In genomic region chr7:125241548-125241947, GRCh38 we compare ENCODE assay signal across 33 cellular contexts.
DNase-seq lines count a peak whose midpoint lies in the region; ATAC-seq and TF ChIP-seq lines count a peak whose summit lies in the region.
"Had no signal": no experiment of that assay in that cellular context is flagged by ENCODE, and none has a peak within 500 bp of the region (broad histone marks: within the 10 kb centered on the region; RNA-seq: fewer than 3 reads in every experiment).

No MANE protein-coding gene starts in this region.

- H3K9me2 ChIP-seq in MM.1S (replicated peaks; ENCODE audit: insufficient read depth, low read length) (no peaks in the 10 kb centered on the region), PC-3 (replicated peaks; ENCODE audit: low read length) (no peaks in the 10 kb centered on the region)

- intact Hi-C loops in PC-3 (cut with micrococcal nuclease): no loop called here

- ATAC-seq in GM18519 (IDR thresholded peaks at IDR 0.05; ENCODE audit: low FRiP score, unreplicated experiment) (peak; percentile 75), HG03159 (IDR thresholded peaks at IDR 0.05; ENCODE audit: unreplicated experiment) (peak; percentile 64), PC-3 (no peak)
- ATAC-seq: activated CD4-positive, alpha-beta T cell treated with anti-CD3 and anti-CD28 coated beads for 36 hours; activated CD8-positive, alpha-beta T cell treated with anti-CD3 and anti-CD28 coated beads, Interleukin-2, amount 10 ng/mL, durations not matched to agents 7 days and 5 days; activated T-helper 17 cell treated with anti-CD3 and anti-CD28 coated beads, Interleukin-2, amount 50 U/mL, for 72 hours; foreskin keratinocyte; heart left ventricle; left lung; stimulated activated naive B cell treated with anti-CD40 and anti-IgM and Interleukin-4, amounts not matched to agents 10 μg/mL and 1 μg/mL and 100 μg/mL, for 72 hours; upper lobe of right lung had no signal

- peaks cover 14% of the 10 kb centered on the region for H3F3A ChIP-seq in MM.1S (ENCODE audit: insufficient read depth, low read length)
- no peaks in the 10 kb centered on the region for H3F3A ChIP-seq in PC-3 (ENCODE audit: low read length, unreplicated experiment)

- peak overlapping the region; percentile 10; the same call in 1 of the 2 replicates for H3K4me3 ChIP-seq in ACC112 (ENCODE audit: low read depth, low read length)
- peak overlapping the region; percentile 3; the same call in 1 of the 2 replicates for H3K4me3 ChIP-seq in MM.1S (ENCODE audit: low read length)
- H3K4me3 ChIP-seq in PC-3 (ENCODE audit: low read length): no peak overlapping the region
- H3K4me3 ChIP-seq: adrenal gland, esophagus squamous epithelium, heart left ventricle, left lung, neural progenitor cell, Peyer's patch, upper lobe of right lung had no signal

- no TSS peak for BruUV-seq in PC-3 (replicated peaks; lab: Mats Ljungman, UMichigan)

- H3K9ac ChIP-seq in MM.1S (ENCODE audit: low read length) (no peak overlapping the region; the same call in 1 of the 2 replicates), PC-3 (ENCODE audit: low read length) (no peak overlapping the region)
- H3K9ac ChIP-seq: neural progenitor cell, parathyroid adenoma had no signal

- POLR2A ChIA-PET in PC-3 (lab: Charles Lee; ENCODE audit: unreplicated experiment): no interaction called here

- H3K4me1 ChIP-seq in ACC112 (ENCODE audit: control insufficient read depth, insufficient read depth, low read length, unreplicated experiment) (no peaks in the 10 kb centered on the region), MM.1S (ENCODE audit: low read length) (peaks cover 53% of the 10 kb centered on the region), PC-3 (ENCODE audit: insufficient read depth, low read length) (no peaks in the 10 kb centered on the region)
- H3K4me1 ChIP-seq: adrenal gland, esophagus squamous epithelium, foreskin keratinocyte, heart left ventricle, left lung, neural progenitor cell, parathyroid adenoma, Peyer's patch, upper lobe of right lung had no signal

- DNase-seq in MM.1S (peak; percentile 83), mucosa of gallbladder (ENCODE audit: low spot score) (no peak), ecto neural progenitor cell (ENCODE audit: low spot score) (no peak), cortex of kidney (lab: John Stamatoyannopoulos, UW) (no peak), PC-3 (no peak)
- DNase-seq: activated CD4-positive, alpha-beta T cell treated with anti-CD3 and anti-CD28 coated beads for 36 hours; activated CD8-positive, alpha-beta T cell treated with anti-CD3 and anti-CD28 coated beads, Interleukin-2, amount 10 ng/mL, durations not matched to agents 7 days and 5 days; activated naive CD4-positive, alpha-beta T cell treated with anti-CD3 and anti-CD28 coated beads, Interleukin-2, amount 10 ng/mL, durations not matched to agents 7 days and 5 days; adrenal gland; CD4-positive, alpha-beta T cell; esophagus squamous epithelium; foreskin keratinocyte; H9; heart left ventricle; islet precursor cell; left lung; mesenchymal stem cell; NCI-H1105; NCI-H187 treated with DMSO at 0.1 percent for 48 hours; NCI-H2171 treated with DMSO at 0.1 percent for 48 hours; NCI-H524 treated with DMSO at 0.1 percent for 48 hours; Peyer's patch; SHP77; small intestine; stimulated activated naive B cell treated with anti-CD40 and anti-IgM and Interleukin-4, amounts not matched to agents 10 μg/mL and 1 μg/mL and 100 μg/mL, for 72 hours; substantia nigra; upper lobe of right lung had no signal

- H3K4me2 ChIP-seq in MM.1S (ENCODE audit: low read depth, low read length) (peak overlapping the region; percentile 50), PC-3 (ENCODE audit: low read length) (no peak overlapping the region)
- H3K4me2 ChIP-seq: neural progenitor cell had no signal

- TF ChIP-seq CTCF in MM.1S (IDR thresholded peaks at IDR 0.05; ENCODE audit: low read length) (no peak), PC-3 (conservative IDR thresholded peaks at IDR 0.05; ENCODE audit: low read depth, low read length) (no peak)

- H3K27ac ChIP-seq in ACC112 (ENCODE audit: low read depth, low read length) (no peak overlapping the region), MM.1S (ENCODE audit: low read length) (peak overlapping the region; percentile 28; the same call in 1 of the 2 replicates), PC-3 (ENCODE audit: low read length) (no peak overlapping the region)
- H3K27ac ChIP-seq: adrenal gland, esophagus squamous epithelium, foreskin keratinocyte, heart left ventricle, left lung, neural progenitor cell, parathyroid adenoma, Peyer's patch, upper lobe of right lung had no signal

- H3K27me3 ChIP-seq in ACC112 (ENCODE audit: insufficient read depth, low read length) (no peaks in the 10 kb centered on the region), MM.1S (replicated peaks; ENCODE audit: insufficient read depth, low read length) (no peaks in the 10 kb centered on the region), PC-3 (ENCODE audit: low read length) (no peaks in the 10 kb centered on the region)
- H3K27me3 ChIP-seq: adrenal gland, esophagus squamous epithelium, foreskin keratinocyte, heart left ventricle, left lung, neural progenitor cell, Peyer's patch, upper lobe of right lung had no signal

- H4K20me1 ChIP-seq in MM.1S (ENCODE audit: insufficient read depth, low read length) (no peaks in the 10 kb centered on the region), PC-3 (ENCODE audit: low read length) (no peaks in the 10 kb centered on the region)

- H3K36me3 ChIP-seq in ACC112 (ENCODE audit: insufficient read depth, low read length) (no peaks in the 10 kb centered on the region), MM.1S (replicated peaks; ENCODE audit: insufficient read depth, low read length) (no peaks in the 10 kb centered on the region), PC-3 (ENCODE audit: low read depth, low read length) (no peaks in the 10 kb centered on the region)
- H3K36me3 ChIP-seq: adrenal gland, esophagus squamous epithelium, heart left ventricle, left lung, neural progenitor cell, Peyer's patch, upper lobe of right lung had no signal

- no peaks in the 10 kb centered on the region; the same call in 1 of the 2 replicates for H3K9me3 ChIP-seq in MM.1S (replicated peaks; ENCODE audit: insufficient read depth, low read length)
- H3K9me3 ChIP-seq in PC-3 (ENCODE audit: low read length): no peaks in the 10 kb centered on the region
- H3K9me3 ChIP-seq: adrenal gland, esophagus squamous epithelium, left lung, Peyer's patch, upper lobe of right lung had no signal

- H3K79me2 ChIP-seq in ACC112 (ENCODE audit: control insufficient read depth, insufficient read depth, low read length, unreplicated experiment): no peaks in the 10 kb centered on the region
- no peaks in the 10 kb centered on the region for H3K79me2 ChIP-seq in MM.1S (ENCODE audit: low read length)
- no peaks in the 10 kb centered on the region for H3K79me2 ChIP-seq in PC-3 (ENCODE audit: low read length)
- H3K79me2 ChIP-seq: parathyroid adenoma had no signal

- CTCF ChIA-PET in PC-3 (lab: Charles Lee): no interaction called here

- H2AFZ ChIP-seq in ACC112 (ENCODE audit: low read length, unreplicated experiment): no peak overlapping the region
- 0 out of 2 replicates have a peak overlapping the region, but pooled peaks have one; percentile 7 for H2AFZ ChIP-seq in MM.1S (ENCODE audit: low read length)
- no peak overlapping the region for H2AFZ ChIP-seq in PC-3 (ENCODE audit: low read length)
- H2AFZ ChIP-seq: neural progenitor cell, parathyroid adenoma had no signal
